11 cellular contexts compared by ENCODE assay signal in the genomic region with DNA sequence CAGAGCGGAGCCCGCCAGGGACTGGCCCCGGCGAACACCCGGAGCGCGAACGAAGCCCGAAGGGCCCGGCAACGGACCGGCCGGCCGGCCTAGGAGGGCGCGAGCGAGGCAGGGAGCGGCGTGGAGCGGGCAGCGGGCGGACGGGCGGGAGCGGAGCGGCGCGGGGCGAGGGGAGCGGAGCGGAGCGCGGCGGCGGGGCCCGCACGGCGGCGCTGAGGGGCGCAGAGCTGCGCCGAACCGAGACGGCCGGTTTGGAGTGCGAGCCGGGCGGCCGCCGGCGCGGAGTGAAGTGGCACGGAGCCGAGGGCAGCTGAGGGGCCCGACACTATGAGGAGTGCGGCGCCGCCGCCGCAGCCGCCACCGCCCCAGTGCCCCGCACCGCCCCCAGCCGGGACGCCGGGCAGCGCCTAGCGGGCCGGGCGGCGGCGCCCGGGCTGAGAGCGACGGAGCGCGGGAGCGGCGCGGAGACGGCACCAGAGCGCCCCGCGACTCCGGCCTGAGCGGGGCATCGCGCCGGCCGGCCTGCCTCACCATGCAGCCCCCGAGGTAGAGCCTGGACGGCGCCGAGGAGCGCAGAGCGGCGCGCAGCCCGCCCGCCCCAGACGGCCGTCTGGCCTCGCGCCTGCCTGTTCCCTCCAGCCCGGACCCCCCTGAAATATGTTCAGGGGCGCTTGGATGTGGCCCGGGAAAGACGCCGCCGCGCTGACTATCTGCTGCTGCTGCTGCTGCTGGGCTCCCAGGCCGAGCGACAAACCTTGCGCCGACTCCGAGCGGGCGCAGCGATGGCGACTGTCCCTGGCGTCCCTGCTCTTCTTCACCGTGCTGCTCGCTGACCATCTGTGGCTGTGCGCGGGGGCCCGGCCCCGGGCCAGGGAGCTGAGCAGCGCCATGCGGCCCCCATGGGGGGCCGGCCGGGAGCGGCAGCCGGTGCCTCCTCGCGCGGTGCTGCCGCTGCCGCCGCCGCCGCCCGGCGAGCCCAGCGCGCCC. TPM values are rescaled to one million over a fixed set of nuclear protein-coding genes. Genes with fewer than 3 reads are reported as not detected.
DNase-seq lines count a peak whose midpoint lies in the region; ATAC-seq and TF ChIP-seq lines count a peak whose summit lies in the region.
"Had no signal": no experiment of that assay in that cellular context is flagged by ENCODE, and none has a peak within 500 bp of the region (broad histone marks: within the 10 kb centered on the region; RNA-seq: fewer than 3 reads in every experiment).

No MANE protein-coding gene starts in this region.

- H3K4me1 ChIP-seq in heart left ventricle: peaks cover 0 to 13% (median 0%) of the 10 kb centered on the region in 12 donors
- no peaks in the 10 kb centered on the region for H3K4me1 ChIP-seq in mammary epithelial cell (ENCODE audit: insufficient read depth, low read length)
- H3K4me1 ChIP-seq in mesodermal cell (ENCODE audit: control insufficient read depth, insufficient read depth, low read length, poor library complexity, severe bottlenecking): no peaks in the 10 kb centered on the region
- peaks cover 6% of the 10 kb centered on the region for H3K4me1 ChIP-seq in vagina

- TF ChIP-seq CTCF in heart left ventricle (IDR thresholded peaks at IDR 0.05) (no peak), mammary epithelial cell (conservative IDR thresholded peaks at IDR 0.05 in 1 of 2, IDR thresholded peaks at IDR 0.05 in 1 of 2; ENCODE audit: extremely low read depth in 1 of 2, insufficient read depth in 1 of 2, low read depth in 1 of 2, low read length in 2 of 2) (no peak), vagina (IDR thresholded peaks at IDR 0.05) (no peak), natural killer cell (IDR thresholded peaks at IDR 0.05) (no peak)

- H3K36me3 ChIP-seq in heart left ventricle: no peaks in the 10 kb centered on the region
- no peaks in the 10 kb centered on the region for H3K36me3 ChIP-seq in mammary epithelial cell (ENCODE audit: insufficient read depth, low read length)
- no peaks in the 10 kb centered on the region for H3K36me3 ChIP-seq in mesodermal cell (ENCODE audit: control insufficient read depth, insufficient read depth, low read length)
- H3K36me3 ChIP-seq in vagina: no peaks in the 10 kb centered on the region

- no peaks in the 10 kb centered on the region for H3K9me3 Mint-ChIP-seq in natural killer cell

- H3K9ac ChIP-seq in mammary epithelial cell (ENCODE audit: insufficient read depth, low read length): no peak overlapping the region

- H2AFZ ChIP-seq in mammary epithelial cell (ENCODE audit: low read depth, low read length): no peak overlapping the region

- in situ Hi-C loops in mammary epithelial cell (cut with MboI; ENCODE audit: low sequenced_read_pairs in 2 of 2): no loop called here

- H3K4me3 ChIP-seq in heart left ventricle: peak overlapping the region; percentile 29 to 64 (median 53)
- H3K4me3 ChIP-seq in mammary epithelial cell (replicated peaks in 1 of 3; ENCODE audit: insufficient read depth in 1 of 3, low read depth in 2 of 3, low read length in 3 of 3): peak overlapping the region in 2 of 3 experiments; percentile 34 to 35
- H3K4me3 ChIP-seq in mesodermal cell (ENCODE audit: extremely low read depth, insufficient read depth, low read length, poor library complexity, severe bottlenecking): peak overlapping the region; percentile 41
- H3K4me3 ChIP-seq in vagina: peak overlapping the region; percentile 43 to 46

- CTCF ChIA-PET in mammary epithelial cell (lab: Charles Lee; ENCODE audit: low non-redundant PET): no interaction called here

- H3K9me3 ChIP-seq in heart left ventricle: no peaks in the 10 kb centered on the region
- peaks cover 11% of the 10 kb centered on the region for H3K9me3 ChIP-seq in mammary epithelial cell (replicated peaks; ENCODE audit: insufficient read depth, low read length)
- H3K9me3 ChIP-seq in mesodermal cell (ENCODE audit: control insufficient read depth, low read length): no peaks in the 10 kb centered on the region
- H3K9me3 ChIP-seq in vagina: no peaks in the 10 kb centered on the region

- TF ChIP-seq POLR2A in heart left ventricle (IDR thresholded peaks at IDR 0.05) (no peak), vagina (IDR thresholded peaks at IDR 0.05) (no peak), erythroblast (IDR thresholded peaks at IDR 0.05; ENCODE audit: low read length) (no peak)

- intact Hi-C loops in heart left ventricle (cut with DNase I) (loop anchor here in 1 of 10 donors (10.0 kb wide), 1 partner anchor 260 kb away; no protein-coding TSS in a partner anchor), left ventricle myocardium superior (cut with micrococcal nuclease) (no loop called here), mammary epithelial cell (cut with micrococcal nuclease) (no loop called here), vagina (cut with DNase I) (no loop called here), natural killer cell (cut with micrococcal nuclease) (no loop called here)

- BruUV-seq in mammary epithelial cell (replicated peaks; lab: Mats Ljungman, UMichigan): no TSS peak

- H4K20me1 ChIP-seq in mammary epithelial cell (ENCODE audit: insufficient read depth, low read length): no peaks in the 10 kb centered on the region

- H3K79me2 ChIP-seq in mammary epithelial cell (ENCODE audit: insufficient read depth, low read length): no peaks in the 10 kb centered on the region

- H3K4me2 ChIP-seq in mammary epithelial cell (ENCODE audit: insufficient read depth, low read depth, low read length): peak overlapping the region; percentile 67

- H3K27ac Mint-ChIP-seq in natural killer cell: no peak overlapping the region
- H3K27ac Mint-ChIP-seq: naive thymus-derived CD8-positive, alpha-beta T cell had no signal

- H3K4me1 Mint-ChIP-seq in natural killer cell: no peaks in the 10 kb centered on the region

- H3K27ac ChIP-seq in heart left ventricle (peak overlapping the region in 7 of 12 donors; percentile 24 to 81 (median 43)), mammary epithelial cell (ENCODE audit: insufficient read depth, low read depth, low read length) (no peak overlapping the region), mesodermal cell (ENCODE audit: low read depth, low read length, severe bottlenecking) (no peak overlapping the region), vagina (no peak overlapping the region)

- H3K4me3 Mint-ChIP-seq in natural killer cell: no peak overlapping the region

- H3K27me3 ChIP-seq in heart left ventricle: peaks cover 0 to 43% (median 0%) of the 10 kb centered on the region in 9 donors
- H3K27me3 ChIP-seq in mammary epithelial cell (ENCODE audit: insufficient read depth, low read length): peaks cover 10% of the 10 kb centered on the region
- H3K27me3 ChIP-seq in vagina: no peaks in the 10 kb centered on the region

- ATAC-seq in heart left ventricle (peak in 2 of 4 donors; percentile 5 to 32), left ventricle myocardium superior (no peak), HG03432 (IDR thresholded peaks at IDR 0.05; ENCODE audit: unreplicated experiment) (no peak), natural killer cell (no peak)

- H3K27me3 Mint-ChIP-seq in natural killer cell (ENCODE audit: low read depth in 2 of 2): peaks cover 12 to 22% of the 10 kb centered on the region in 2 donors

- 1 to 57% (median 29%) methylated on average over 76 to 146 of the region's 146 CpGs for WGBS in heart left ventricle, 4 donors
- 75% methylated on average over 19 of the region's 146 CpGs for WGBS in mammary epithelial cell (ENCODE audit: low coverage, missing lambda C conversion rate)
- 0 to 1% methylated on average over 32 to 34 of the region's 146 CpGs for WGBS in mesodermal cell (ENCODE audit: insufficient coverage in 2 of 2), 2 experiments

- DNase-seq in heart left ventricle: no peak
- no peak for DNase-seq in left ventricle myocardium superior
- DNase-seq in mammary epithelial cell: no peak
- no peak for DNase-seq in vagina (ENCODE audit: extremely low spot score in 2 of 2)
- no peak for DNase-seq in erythroblast (lab: John Stamatoyannopoulos, UW)
- no peak for DNase-seq in natural killer cell

- H3K36me3 Mint-ChIP-seq in natural killer cell: no peaks in the 10 kb centered on the region
- H3K36me3 Mint-ChIP-seq: naive thymus-derived CD8-positive, alpha-beta T cell had no signal

- dilution Hi-C loops in mammary epithelial cell (cut with HindIII; ENCODE audit: low sequenced_read_pairs): no loop called here

RNA-seq across cellular contexts. Expression of gene NALF2, which starts 0.8 kb away (rescaled TPM):
- total RNA-seq in heart left ventricle (10 to 100 TPM in 6 of 9 donors, 1 to 10 TPM in 3; 6.0 to 60.5 (median 18.0) TPM), left ventricle myocardium superior (53.3 TPM), mammary epithelial cell (under 1 TPM; 0.31 to 0.33 TPM), vagina (0.49 TPM), natural killer cell (not detected)
- polyA plus RNA-seq in heart left ventricle (10 to 100 TPM in 1 of 2 donors, 1 to 10 TPM in 1; 1.5 to 41.6 TPM), mammary epithelial cell (0.05 TPM)
- 0.16 TPM for polyA minus RNA-seq in mammary epithelial cell
- 0.55 TPM for polyA plus RNA-seq in mesodermal cell (2013, experiment 1 of 2)
- polyA plus RNA-seq in mesodermal cell (2013, experiment 2 of 2): 0.56 TPM
- total RNA-seq: LHCN-M2; naive thymus-derived CD8-positive, alpha-beta T cell; subcutaneous adipose tissue had no signal
- polyA plus RNA-seq: naive thymus-derived CD8-positive, alpha-beta T cell had no signal

Comparison
In these comparisons a context has a peak if more than half of its experiments do, and no peak if none do; other contexts are left out.
1. H3K27ac ChIP-seq: peak in heart left ventricle (7 of 12); none in mammary epithelial cell (single experiment), mesodermal cell (single experiment) and vagina (single experiment).
2. Peak in every context shown above with its lines, with median percentiles within 50 percentile points of each other: H3K4me3 ChIP-seq.